Comparison of ENCODE assay signal across 8 cellular contexts in genomic region chr10:109978481-109978880, GRCh38. TPM values are rescaled to one million over a fixed set of nuclear protein-coding genes. Genes with fewer than 3 reads are reported as not detected.
A peak's percentile ranks its signal among the peaks of the same experiment; 100 is the strongest.
DNase-seq lines count a peak whose midpoint lies in the region; ATAC-seq and TF ChIP-seq lines count a peak whose summit lies in the region.

No MANE protein-coding gene starts in this region.

- no peaks in the 10 kb centered on the region for H3K36me3 ChIP-seq in liver (ENCODE audit: control insufficient read depth in 4 of 4, insufficient read depth in 3 of 4, low read depth in 1 of 4, low read length in 3 of 4)

- peak; percentile 56 for DNase-seq in CD14-positive monocyte (ENCODE audit: low spot score)
- peak; percentile 69 for DNase-seq in HFFc6
- DNase-seq in UCSD-AML1 (lab: John Stamatoyannopoulos, UW; ENCODE audit: unreplicated experiment), result peak; percentile 31
- peak; percentile 79 to 81 for DNase-seq in cardiac fibroblast (ENCODE audit: low read depth in 2 of 2)
- DNase-seq in stimulated activated CD8-positive, alpha-beta memory T cell treated with anti-CD3 and anti-CD28 coated beads, Interleukin-15, amount 100 ng/mL, for 48 hours (ENCODE audit: low read depth in 2 of 2), result peak; percentile 15 to 18
- no peak for DNase-seq in NCI-H2107 (lab: John Stamatoyannopoulos, UW)

- intact Hi-C loops in CD14-positive monocyte (cut with micrococcal nuclease), result no loop called here

- WGBS in liver, result 88% methylated on average over 6 of the region's 6 CpGs

- peak; percentile 95 for TF ChIP-seq CTCF in CD14-positive monocyte (IDR thresholded peaks at IDR 0.05)
- peak; percentile 94 for TF ChIP-seq CTCF in HFFc6 (IDR thresholded peaks at IDR 0.05)
- TF ChIP-seq CTCF in cardiac fibroblast (IDR thresholded peaks at IDR 0.05; ENCODE audit: low read depth, low read length), result peak; percentile 87
- peak; percentile 54 for TF ChIP-seq CTCF in liver (IDR thresholded peaks at IDR 0.05; ENCODE audit: low read depth, low read length, missing input control)

- peak; percentile 56 to 74 for TF ChIP-seq RAD21 in liver (IDR thresholded peaks at IDR 0.05)

- H3K4me1 Mint-ChIP-seq in CD14-positive monocyte, result peaks cover 7% of the 10 kb centered on the region
- peaks cover 72% of the 10 kb centered on the region for H3K4me1 Mint-ChIP-seq in HFFc6 (ENCODE audit: low read depth)

- H3K36me3 Mint-ChIP-seq in CD14-positive monocyte (no peaks in the 10 kb centered on the region), HFFc6 (ENCODE audit: low read depth) (no peaks in the 10 kb centered on the region)

- H3K4me3 Mint-ChIP-seq in CD14-positive monocyte, result no peak overlapping the region
- peak overlapping the region; percentile 80 for H3K4me3 Mint-ChIP-seq in HFFc6

- H3K27ac Mint-ChIP-seq in CD14-positive monocyte (peak overlapping the region in 2 of 7 donors; percentile 20 to 22), HFFc6 (peak overlapping the region; percentile 80)

- H3K9me3 Mint-ChIP-seq in CD14-positive monocyte (no peaks in the 10 kb centered on the region), HFFc6 (no peaks in the 10 kb centered on the region)

- H3K27me3 ChIP-seq in liver (ENCODE audit: control insufficient read depth in 4 of 4, insufficient read depth in 4 of 4, low read length in 3 of 4), result no peaks in the 10 kb centered on the region

- H3K9me3 ChIP-seq in liver (ENCODE audit: control insufficient read depth in 4 of 4, low read length in 3 of 4), result no peaks in the 10 kb centered on the region

- peak overlapping the region in 1 of 2 donors; percentile 4 for H3K4me3 ChIP-seq in cardiac fibroblast (replicated peaks in 1 of 2; ENCODE audit: low read depth in 2 of 2, low read length in 2 of 2)
- H3K4me3 ChIP-seq in liver (ENCODE audit: low read depth in 1 of 3, low read length in 3 of 3), result no peak overlapping the region

- no peak overlapping the region for H3K9ac ChIP-seq in liver (ENCODE audit: low read depth in 1 of 2, low read length in 2 of 2)

- no peak for ATAC-seq in GM18520 (IDR thresholded peaks at IDR 0.05; ENCODE audit: unreplicated experiment)

- no peak overlapping the region for H3K27ac ChIP-seq in liver (ENCODE audit: low read depth in 1 of 2, low read length in 2 of 2)

- H3K27me3 Mint-ChIP-seq in CD14-positive monocyte (ENCODE audit: low read depth in 3 of 3) (peaks cover 0 to 2% (median 0%) of the 10 kb centered on the region in 3 donors), HFFc6 (ENCODE audit: insufficient read depth) (0 out of 2 replicates have a peak, but pooled peaks cover 2% of the 10 kb centered on the region)

- H3K4me1 ChIP-seq in liver (ENCODE audit: control insufficient read depth in 4 of 4, insufficient read depth in 4 of 4, low read length in 3 of 4), result peaks cover 0 to 14% (median 5%) of the 10 kb centered on the region in 4 donors

TF ChIP-seq in liver, 16 proteins besides CTCF, POLR2A, EP300 and RAD21:
- TF ChIP-seq SP1 (IDR thresholded peaks at IDR 0.05) (no peak), RXRA (IDR thresholded peaks at IDR 0.05) (no peak), TAF1 (conservative IDR thresholded peaks at IDR 0.05) (no peak), REST (IDR thresholded peaks at IDR 0.05) (no peak), JUND (IDR thresholded peaks at IDR 0.05) (no peak), HNF4G (IDR thresholded peaks at IDR 0.05) (no peak), FOXA1 (IDR thresholded peaks at IDR 0.05) (no peak), NR2F2 (IDR thresholded peaks at IDR 0.05) (no peak), FOXA2 (IDR thresholded peaks at IDR 0.05) (no peak)
TF ChIP-seq in liver: peak in this region for 0.

RNA-seq across cellular contexts. Expression of gene ADD3, which starts 29.3 kb away (rescaled TPM):
- polyA plus RNA-seq in CD14-positive monocyte (100 to 1,000 TPM; 111 to 126 TPM), liver (10 to 100 TPM; 15.4 to 21.1 TPM)
- 10 to 100 TPM; 46.4 to 57.4 (median 51.5) TPM for total RNA-seq in HFFc6 (2021; fragmentation: NEBNext Ultra II Directional; extraction: Animal tissue kit (Norgen Biotek cat#: 25700))
- 10 to 100 TPM; 24.5 to 55.9 TPM for total RNA-seq in liver

RNA-seq across cellular contexts. Expression of gene XPNPEP1, which starts 55.2 kb away (rescaled TPM):
- polyA plus RNA-seq in CD14-positive monocyte (10 to 100 TPM; 32.1 to 38.4 TPM), liver (10 to 100 TPM in 1 of 2 donors, 1 to 10 TPM in 1; 9.1 to 20.5 TPM)
- total RNA-seq in HFFc6 (2021; fragmentation: NEBNext Ultra II Directional; extraction: Animal tissue kit (Norgen Biotek cat#: 25700)), result 10 to 100 TPM; 54.1 to 62.7 (median 58.9) TPM
- 10 to 100 TPM; 34.0 to 38.1 TPM for total RNA-seq in liver
